Comparison of ENCODE assay signal across 31 cellular contexts in genomic region chr6:162230147-162230752, GRCh38.
"Had no signal": no experiment of that assay in that cellular context is flagged by ENCODE, and none has a peak within 500 bp of the region (broad histone marks: within the 10 kb centered on the region; RNA-seq: fewer than 3 reads in every experiment).

No MANE protein-coding gene starts in this region.

- H3K4me1 Mint-ChIP-seq: activated CD4-positive, alpha-beta T cell treated with anti-CD3 and anti-CD28 coated beads, Interleukin-2, amount 10 ng/mL, durations not matched to agents 24 days and 14 days; activated naive CD4-positive, alpha-beta T cell treated with anti-CD3 and anti-CD28 coated beads, Interleukin-2, amount 50 U/mL, for 24 hours; activated naive CD8-positive, alpha-beta T cell treated with anti-CD3 and anti-CD28 coated beads, Interleukin-2, amount 10 ng/mL, durations not matched to agents 7 days and 5 days had no signal

- H3K4me1 ChIP-seq: ascending aorta, Peyer's patch had no signal

- H3K27ac ChIP-seq: ascending aorta, Peyer's patch had no signal

- H3K4me3 ChIP-seq: ascending aorta, Peyer's patch had no signal

- H3K36me3 ChIP-seq: ascending aorta, Peyer's patch had no signal

- ATAC-seq: activated CD8-positive, alpha-beta T cell treated with anti-CD3 and anti-CD28 coated beads for 36 hours; activated T-cell treated with anti-CD3 and anti-CD28 coated beads, Interleukin-2, amount 50 U/mL, for 72 hours; PC-3 had no signal

- H3K4me3 Mint-ChIP-seq: activated CD4-positive, alpha-beta T cell treated with anti-CD3 and anti-CD28 coated beads, Interleukin-2, amount 10 ng/mL, durations not matched to agents 24 days and 14 days; activated CD8-positive, alpha-beta T cell treated with anti-CD3 and anti-CD28 coated beads for 36 hours; activated naive CD4-positive, alpha-beta T cell treated with anti-CD3 and anti-CD28 coated beads, Interleukin-2, amount 50 U/mL, for 24 hours; activated naive CD8-positive, alpha-beta T cell treated with anti-CD3 and anti-CD28 coated beads, Interleukin-2, amount 10 ng/mL, durations not matched to agents 7 days and 5 days; activated T-cell treated with anti-CD3 and anti-CD28 coated beads, Interleukin-2, amount 50 U/mL, for 72 hours had no signal

- H3K9me3 Mint-ChIP-seq: activated CD4-positive, alpha-beta T cell treated with anti-CD3 and anti-CD28 coated beads, Interleukin-2, amount 10 ng/mL, durations not matched to agents 24 days and 14 days; activated CD8-positive, alpha-beta T cell treated with anti-CD3 and anti-CD28 coated beads for 36 hours; activated T-helper 2 cell treated with anti-CD3 and anti-CD28 coated beads, Interferon-gamma antibody, Interleukin-2, Interleukin-4, amounts not matched to agents 10 μg/mL and 5 μg/mL and 100 μg/mL, durations not matched to agents 14 hours and 24 hours and 36 hours had no signal

- H3K27me3 Mint-ChIP-seq: activated CD4-positive, alpha-beta T cell treated with anti-CD3 and anti-CD28 coated beads, Interleukin-2, amount 10 ng/mL, durations not matched to agents 24 days and 14 days; activated CD8-positive, alpha-beta T cell treated with anti-CD3 and anti-CD28 coated beads for 36 hours; activated naive CD4-positive, alpha-beta T cell treated with anti-CD3 and anti-CD28 coated beads, Interleukin-2, amount 50 U/mL, for 24 hours; activated naive CD8-positive, alpha-beta T cell treated with anti-CD3 and anti-CD28 coated beads, Interleukin-2, amount 10 ng/mL, durations not matched to agents 7 days and 5 days had no signal

- H3K9me3 ChIP-seq: ascending aorta, Peyer's patch had no signal

- H3K27me3 ChIP-seq: ascending aorta, Peyer's patch had no signal

- DNase-seq: activated CD4-positive, alpha-beta T cell treated with anti-CD3 and anti-CD28 coated beads, Interleukin-2, amount 10 ng/mL, durations not matched to agents 24 days and 14 days; activated CD4-positive, alpha-beta T cell treated with anti-CD3 and anti-CD28 coated beads, Interleukin-2, amount 50 U/mL, for 4 hours; activated CD8-positive, alpha-beta T cell treated with anti-CD3 and anti-CD28 coated beads for 36 hours; activated gamma-delta T cell; activated naive CD4-positive, alpha-beta T cell treated with Interleukin-2 at 50 U/mL for 16 hours; activated naive CD8-positive, alpha-beta T cell treated with anti-CD3 and anti-CD28 coated beads, Interleukin-2, amount 10 ng/mL, durations not matched to agents 7 days and 5 days; activated T-cell treated with anti-CD3 and anti-CD28 coated beads, Interleukin-2, amount 50 U/mL, for 1 hour; activated T-cell treated with anti-CD3 and anti-CD28 coated beads, Interleukin-2, amount 50 U/mL, for 72 hours; amygdala; caudate nucleus; NCI-H1092 treated with DMSO at 0.1 percent for 48 hours; NCI-H1417; NCI-H146; NCI-H187; NCI-H2029 treated with DMSO at 0.1 percent for 48 hours; NCI-H2107; NCI-H2171; NCI-H510A; NCI-H526; NCI-H748 treated with DMSO at 0.1 percent for 48 hours; NK-92 treated with Interleukin-12 subunit alpha and Interleukin-12 subunit beta, amount 100 ng/mL, for 24 hours; PC-3; Peyer's patch; RPMI8226; SW 1271; T-helper 1 cell; T-helper 2 cell; T-helper 9 cell had no signal

- H3K27ac Mint-ChIP-seq: activated CD4-positive, alpha-beta T cell treated with anti-CD3 and anti-CD28 coated beads, Interleukin-2, amount 10 ng/mL, durations not matched to agents 24 days and 14 days; activated CD8-positive, alpha-beta T cell treated with anti-CD3 and anti-CD28 coated beads for 36 hours; activated naive CD4-positive, alpha-beta T cell treated with anti-CD3 and anti-CD28 coated beads, Interleukin-2, amount 50 U/mL, for 24 hours; activated naive CD8-positive, alpha-beta T cell treated with anti-CD3 and anti-CD28 coated beads, Interleukin-2, amount 10 ng/mL, durations not matched to agents 7 days and 5 days; activated T-cell treated with anti-CD3 and anti-CD28 coated beads, Interleukin-2, amount 50 U/mL, for 72 hours; activated T-helper 2 cell treated with anti-CD3 and anti-CD28 coated beads, Interferon-gamma antibody, Interleukin-2, Interleukin-4, amounts not matched to agents 10 μg/mL and 5 μg/mL and 100 μg/mL, durations not matched to agents 14 hours and 24 hours and 36 hours had no signal

- H3K36me3 Mint-ChIP-seq: activated naive CD8-positive, alpha-beta T cell treated with anti-CD3 and anti-CD28 coated beads, Interleukin-2, amount 10 ng/mL, durations not matched to agents 7 days and 5 days had no signal
